8 cellular contexts compared by ENCODE assay signal in genomic region chr16:73878616-73879015, GRCh38.
DNase-seq lines count a peak whose midpoint lies in the region; ATAC-seq, FAIRE-seq and TF ChIP-seq lines count a peak whose summit lies in the region.

No MANE protein-coding gene starts in this region.

- intact Hi-C loops in right lobe of liver (cut with DNase I), result no loop called here

- FAIRE-seq in GM12892 (lab: Jason Lieb, UNC), result no peak

- H3K4me1 ChIP-seq in GM23338 (ENCODE audit: insufficient read depth) (peaks cover 19% of the 10 kb centered on the region; the same call in 1 of the 2 replicates), right lobe of liver (no peaks in the 10 kb centered on the region)

- H3K36me3 ChIP-seq in GM23338 (ENCODE audit: insufficient read depth) (no peaks in the 10 kb centered on the region), right lobe of liver (no peaks in the 10 kb centered on the region)

- H3K4me1 Mint-ChIP-seq in GM23338, result peaks cover 27% of the 10 kb centered on the region

- DNase-seq in AG04449 (ENCODE audit: low read depth, low spot score), result peak; percentile 40
- peak; percentile 66 for DNase-seq in GM23338 (ENCODE audit: low spot score)
- peak; percentile 28 for DNase-seq in NCI-H510A (lab: John Stamatoyannopoulos, UW)
- peak; percentile 49 to 79 for DNase-seq in T47D (ENCODE audit: low read depth in 1 of 2, low spot score in 1 of 2)
- no peak for DNase-seq in right lobe of liver
- DNase-seq in GM12892 (ENCODE audit: insufficient read length), result no peak

- CTCF ChIA-PET in AG04449 (lab: Yijun Ruan, JAX), result interaction anchor here (0.5 to 3.5 kb wide), 39 partner anchors 8 to 1754 kb away, joined by 3 to 34 read pairs (median 3); partner anchors contain the start of gene ZFHX3

- no peak overlapping the region for H3K4me3 Mint-ChIP-seq in GM23338

- H3K27me3 Mint-ChIP-seq in GM23338 (ENCODE audit: insufficient read depth, low read depth, poor library complexity), result no peaks in the 10 kb centered on the region

- TF ChIP-seq POLR2A in right lobe of liver (IDR thresholded peaks at IDR 0.05), result no peak
- no peak for TF ChIP-seq POLR2A in GM12892 (IDR thresholded peaks at IDR 0.05; ENCODE audit: low read depth, low read length)

- H3K4me3 ChIP-seq in AG04449 (ENCODE audit: low read depth, low read length) (no peak overlapping the region), GM23338 (no peak overlapping the region), right lobe of liver (no peak overlapping the region)

- TF ChIP-seq CTCF in AG04449 (IDR thresholded peaks at IDR 0.05; ENCODE audit: insufficient read depth, low read length, missing control alignments) (peak; percentile 52), GM23338 (conservative IDR thresholded peaks at IDR 0.05; ENCODE audit: low read depth in 2 of 2) (peak; percentile 58 to 75), right lobe of liver (IDR thresholded peaks at IDR 0.05) (peak; percentile 41 to 54 (median 50))

- no peak overlapping the region for H3K27ac Mint-ChIP-seq in GM23338

- POLR2A ChIA-PET in AG04449 (lab: Yijun Ruan, JAX), result interaction anchor here (1.0 kb wide), 1 partner anchor 831 kb away, joined by 3 read pairs; no protein-coding TSS in a partner anchor

- WGBS in right lobe of liver (ENCODE audit: insufficient coverage, low coverage, low lambda C conversion rate, missing lambda C conversion rate), result 3% methylated on average over 2 of the region's 2 CpGs

- H3K27ac ChIP-seq in GM23338 (ENCODE audit: low read depth), result no peak overlapping the region
- H3K27ac ChIP-seq in right lobe of liver, result no peak overlapping the region

- H3K27me3 ChIP-seq in GM23338 (ENCODE audit: insufficient read depth) (no peaks in the 10 kb centered on the region), right lobe of liver (no peaks in the 10 kb centered on the region)

- H3K9me3 Mint-ChIP-seq in GM23338, result no peaks in the 10 kb centered on the region

- in situ Hi-C loops in T47D (cut with HindIII; ENCODE audit: low pct_unique_long_range_greater_than_20kb, low sequenced_read_pairs), result no loop called here

- no peaks in the 10 kb centered on the region for H3K9me2 ChIP-seq in GM23338 (ENCODE audit: insufficient read depth)

- no peaks in the 10 kb centered on the region for H3K79me2 ChIP-seq in GM23338 (replicated peaks; ENCODE audit: insufficient read depth)

- H3K36me3 Mint-ChIP-seq in GM23338 (ENCODE audit: low read depth), result no peaks in the 10 kb centered on the region

- H3K4me2 ChIP-seq in GM23338, result no peak overlapping the region

- ATAC-seq in GM23338 (peak; percentile 39; the same call in 2 of the 3 replicates), right lobe of liver (peak; percentile 58 to 69 (median 67)), HG03196 (IDR thresholded peaks at IDR 0.05; ENCODE audit: unreplicated experiment) (no peak), GM18517 (IDR thresholded peaks at IDR 0.05; ENCODE audit: unreplicated experiment) (no peak)

- H3F3A ChIP-seq in GM23338 (replicated peaks; ENCODE audit: low read depth), result no peaks in the 10 kb centered on the region

- H2AFZ ChIP-seq in GM23338, result no peak overlapping the region

- H4K20me1 ChIP-seq in GM23338 (replicated peaks; ENCODE audit: insufficient read depth), result no peaks in the 10 kb centered on the region

- H3K9me3 ChIP-seq in right lobe of liver, result no peaks in the 10 kb centered on the region

TF ChIP-seq in GM23338, 12 proteins besides CTCF, POLR2A, EP300 and RAD21:
- TF ChIP-seq ZNF331 (CRISPR knock-in tag; IDR thresholded peaks at IDR 0.05; ENCODE audit: low read depth) (no peak), JUNB (IDR thresholded peaks at IDR 0.05; ENCODE audit: unreplicated experiment) (no peak), CREB1 (CRISPR knock-in tag; IDR thresholded peaks at IDR 0.05; ENCODE audit: low read depth) (no peak), STAT1 (IDR thresholded peaks at IDR 0.05; ENCODE audit: unreplicated experiment) (no peak), EZH2 (IDR thresholded peaks at IDR 0.05; ENCODE audit: low read depth, unreplicated experiment) (no peak), NANOG (IDR thresholded peaks at IDR 0.05; ENCODE audit: borderline replicate concordance) (no peak)

Comparison
In these comparisons a context has a peak if more than half of its experiments do, and no peak if none do; other contexts are left out.
1. DNase-seq: peak in AG04449 (single experiment), GM23338 (single experiment), NCI-H510A (single experiment) and T47D (2 of 2); none in right lobe of liver (0 of 3) and GM12892 (single experiment).
2. ATAC-seq: peak in GM23338 (single experiment) and right lobe of liver (4 of 4); none in HG03196 (single experiment) and GM18517 (single experiment).
3. Peak in every context shown above with its lines, with median percentiles within 50 percentile points of each other: CTCF ChIP-seq.